In genomic region chr16:9258423-9259051, GRCh38 we compare ENCODE assay signal across 8 cellular contexts.
DNase-seq lines count a peak whose midpoint lies in the region; ATAC-seq and TF ChIP-seq lines count a peak whose summit lies in the region.

No MANE protein-coding gene starts in this region.

- H3K36me3 ChIP-seq in A673 (ENCODE audit: insufficient read depth, low read length, poor library complexity, severe bottlenecking), result no peaks in the 10 kb centered on the region
- H3K36me3 ChIP-seq in smooth muscle cell (ENCODE audit: low read depth), result no peaks in the 10 kb centered on the region

- peaks cover 5% of the 10 kb centered on the region for H3F3A ChIP-seq in smooth muscle cell (ENCODE audit: low read depth)

- H3K9me3 ChIP-seq in A673 (ENCODE audit: low read depth, low read length, poor library complexity, severe bottlenecking) (no peaks in the 10 kb centered on the region), smooth muscle cell (replicated peaks; ENCODE audit: low read depth) (no peaks in the 10 kb centered on the region)

- TF ChIP-seq CTCF in A673 (conservative IDR thresholded peaks at IDR 0.05; ENCODE audit: low read depth, low read length) (peak; percentile 85), smooth muscle cell (IDR thresholded peaks at IDR 0.05; ENCODE audit: borderline replicate concordance, insufficient read depth, poor library complexity, severe bottlenecking) (peak; percentile 78)

- no peak overlapping the region for H3K4me2 ChIP-seq in smooth muscle cell

- no peaks in the 10 kb centered on the region for H3K27me3 ChIP-seq in A673 (replicated peaks; ENCODE audit: insufficient read depth, low read depth, low read length, poor library complexity)
- H3K27me3 ChIP-seq in smooth muscle cell (ENCODE audit: low read depth), result no peaks in the 10 kb centered on the region

- DNase-seq in A673 (ENCODE audit: low spot score) (peak; percentile 68), GM03348 (ENCODE audit: low spot score) (peak; percentile 50), LoVo (ENCODE audit: low spot score) (peak; percentile 31), left ventricle myocardium superior (peak; percentile 29), smooth muscle cell (lab: John Stamatoyannopoulos, UW; ENCODE audit: unreplicated experiment) (no peak), sciatic nerve (ENCODE audit: low spot score) (no peak), mesenteric fat pad (ENCODE audit: low spot score) (no peak)
- peak; percentile 52 for DNase-seq in activated CD8-positive, alpha-beta memory T cell treated with anti-CD3 and anti-CD28 coated beads, Interleukin-2, amount 50 U/mL, for 48 hours

- no peaks in the 10 kb centered on the region for H3K4me1 ChIP-seq in A673 (ENCODE audit: insufficient read depth, low read length, poor library complexity, severe bottlenecking)
- H3K4me1 ChIP-seq in smooth muscle cell (ENCODE audit: low read depth), result peaks cover 4% of the 10 kb centered on the region

- intact Hi-C loops in A673 (cut with micrococcal nuclease; ENCODE audit: unreplicated experiment) (loop anchor here (5.0 to 10.0 kb wide), 2 partner anchors 924 to 1246 kb away; partner anchors contain the start of gene GRIN2A), left ventricle myocardium superior (cut with micrococcal nuclease) (no loop called here), sciatic nerve (cut with DNase I) (no loop called here)

- H4K20me1 ChIP-seq in smooth muscle cell (ENCODE audit: low read depth), result no peaks in the 10 kb centered on the region

- H3K4me3 ChIP-seq in A673 (ENCODE audit: low read depth, low read length, poor library complexity, severe bottlenecking), result no peak overlapping the region
- H3K4me3 ChIP-seq in smooth muscle cell, result no peak overlapping the region

- H3K79me2 ChIP-seq in smooth muscle cell (ENCODE audit: low read depth), result no peaks in the 10 kb centered on the region

- no peak overlapping the region for H3K9ac ChIP-seq in smooth muscle cell (ENCODE audit: low read depth)

- POLR2A ChIA-PET in A673 (lab: Charles Lee; ENCODE audit: low non-redundant PET), result no interaction called here

- no peak overlapping the region for H2AFZ ChIP-seq in smooth muscle cell (ENCODE audit: low read depth)

- CTCF ChIA-PET in A673 (lab: Charles Lee), result interaction anchor here (0.5 to 1.6 kb wide), 4 partner anchors 467 to 1251 kb away, joined by 3 to 4 read pairs (median 3); partner anchors contain the start of gene GRIN2A

- no TSS peak for BruUV-seq in A673 (replicated peaks; lab: Mats Ljungman, UMichigan)

- WGBS in smooth muscle cell (ENCODE audit: low lambda C conversion rate), result 49% methylated on average over 14 of the region's 14 CpGs

- ATAC-seq in left ventricle myocardium superior (peak; percentile 66), sciatic nerve (no peak)

- H3K27ac ChIP-seq in A673 (ENCODE audit: low read depth, low read length, poor library complexity, severe bottlenecking) (no peak overlapping the region), smooth muscle cell (ENCODE audit: low read depth) (no peak overlapping the region)

Comparison
In these comparisons a context has a peak if more than half of its experiments do, and no peak if none do; other contexts are left out.
1. DNase-seq: peak in A673 (single experiment), GM03348 (single experiment), LoVo (single experiment), activated CD8-positive, alpha-beta memory T cell treated with anti-CD3 and anti-CD28 coated beads, Interleukin-2, amount 50 U/mL, for 48 hours (single experiment) and left ventricle myocardium superior (single experiment); none in smooth muscle cell (single experiment), sciatic nerve (single experiment) and mesenteric fat pad (single experiment).